In the genomic region with DNA sequence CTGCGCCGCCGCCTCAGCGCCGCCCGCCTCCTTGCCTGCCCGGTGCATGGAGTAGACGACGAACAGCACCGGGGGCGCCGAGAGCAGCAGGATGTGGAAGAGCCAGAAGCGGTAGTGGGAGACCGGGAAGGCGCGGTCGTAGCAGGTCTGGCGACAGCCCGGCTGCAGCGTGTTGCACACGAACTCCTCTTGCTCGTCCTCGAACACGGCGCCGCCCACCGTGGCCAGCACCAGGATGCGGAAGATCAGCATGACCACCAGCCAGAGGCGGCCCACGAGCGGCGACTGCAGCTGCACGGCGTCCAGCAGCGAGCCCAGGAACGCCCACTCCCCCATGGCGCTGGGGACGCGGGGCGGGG, we compare ENCODE assay signal across 8 cellular contexts. TPM values are rescaled to one million over a fixed set of nuclear protein-coding genes. Genes with fewer than 3 reads are reported as not detected.
DNase-seq lines count a peak whose midpoint lies in the region; ATAC-seq and TF ChIP-seq lines count a peak whose summit lies in the region.
"Had no signal": no experiment of that assay in that cellular context is flagged by ENCODE, and none has a peak within 500 bp of the region (broad histone marks: within the 10 kb centered on the region; RNA-seq: fewer than 3 reads in every experiment).

No MANE protein-coding gene starts in this region.

- H3K9me3 ChIP-seq in PC-3 (ENCODE audit: low read length): no peaks in the 10 kb centered on the region
- H3K9me3 ChIP-seq in fibroblast of lung (ENCODE audit: control insufficient read depth, insufficient read depth, low read depth, low read length): no peaks in the 10 kb centered on the region

- no peak overlapping the region for H3K9ac ChIP-seq in PC-3 (ENCODE audit: low read length)
- peak overlapping the region; percentile 55 for H3K9ac ChIP-seq in fibroblast of lung (ENCODE audit: insufficient read depth, low read length)

- H3K27ac ChIP-seq in PC-3 (ENCODE audit: low read length) (no peak overlapping the region), fibroblast of lung (ENCODE audit: insufficient read depth, low read length) (no peak overlapping the region)

- H3K4me2 ChIP-seq in PC-3 (ENCODE audit: low read length) (peak overlapping the region; percentile 84), fibroblast of lung (ENCODE audit: extremely low read depth, insufficient read depth, low read length) (peak overlapping the region; percentile 93)

- H3K27ac Mint-ChIP-seq in progenitor cell of endocrine pancreas: no peak overlapping the region

- peaks cover 30% of the 10 kb centered on the region for H3K27me3 Mint-ChIP-seq in progenitor cell of endocrine pancreas

- peak overlapping the region; percentile 73 for H3K4me3 Mint-ChIP-seq in progenitor cell of endocrine pancreas (ENCODE audit: low read depth)

- no peaks in the 10 kb centered on the region for H3K9me3 Mint-ChIP-seq in progenitor cell of endocrine pancreas (ENCODE audit: low read depth)

- DNase-seq in GM19240 (ENCODE audit: insufficient read length, low spot score): peak; percentile 6
- no peak for DNase-seq in PC-3
- DNase-seq in fibroblast of lung (ENCODE audit: low read depth in 2 of 2): peak in 1 of 2 donors; percentile 45
- DNase-seq in progenitor cell of endocrine pancreas (ENCODE audit: low spot score, unreplicated experiment): no peak
- no peak for DNase-seq in NCI-H524 (lab: John Stamatoyannopoulos, UW)
- DNase-seq in omental fat pad (ENCODE audit: low spot score): no peak

- peak overlapping the region; percentile 67 for H3K4me3 ChIP-seq in PC-3 (ENCODE audit: low read length)
- H3K4me3 ChIP-seq in fibroblast of lung (replicated peaks in 1 of 4; ENCODE audit: control extremely low read depth in 1 of 4, insufficient read depth in 1 of 4, low read depth in 3 of 4, low read length in 4 of 4): peak overlapping the region; percentile 30 to 59 (median 54)

- TF ChIP-seq CTCF in PC-3 (conservative IDR thresholded peaks at IDR 0.05; ENCODE audit: low read depth, low read length) (no peak), fibroblast of lung (conservative IDR thresholded peaks at IDR 0.05 in 1 of 2, IDR thresholded peaks at IDR 0.05 in 1 of 2; ENCODE audit: low read depth in 1 of 2, low read length in 2 of 2) (no peak), progenitor cell of endocrine pancreas (IDR thresholded peaks at IDR 0.05; ENCODE audit: unreplicated experiment) (no peak), omental fat pad (IDR thresholded peaks at IDR 0.05) (no peak)

- POLR2A ChIA-PET in PC-3 (lab: Charles Lee; ENCODE audit: unreplicated experiment): no interaction called here

- peaks cover 2% of the 10 kb centered on the region for H3K4me1 Mint-ChIP-seq in progenitor cell of endocrine pancreas (ENCODE audit: low read depth)

- ATAC-seq in PC-3: no peak
- ATAC-seq in GM21723 (IDR thresholded peaks at IDR 0.05; ENCODE audit: unreplicated experiment): no peak
- no peak for ATAC-seq in omental fat pad (ENCODE audit: low FRiP score)

- no peaks in the 10 kb centered on the region for H3K36me3 ChIP-seq in PC-3 (ENCODE audit: low read depth, low read length)
- no peaks in the 10 kb centered on the region for H3K36me3 ChIP-seq in fibroblast of lung (ENCODE audit: control insufficient read depth, insufficient read depth, low read length)

- H4K20me1 ChIP-seq in PC-3 (ENCODE audit: low read length): no peaks in the 10 kb centered on the region
- no peaks in the 10 kb centered on the region for H4K20me1 ChIP-seq in fibroblast of lung (ENCODE audit: control insufficient read depth, extremely low read depth, insufficient read depth, low read length)

- no peaks in the 10 kb centered on the region for H3K9me2 ChIP-seq in PC-3 (replicated peaks; ENCODE audit: low read length)

- H2AFZ ChIP-seq in PC-3 (ENCODE audit: low read length) (no peak overlapping the region), fibroblast of lung (ENCODE audit: low read length) (peak overlapping the region; percentile 46)

- BruUV-seq in PC-3 (replicated peaks; lab: Mats Ljungman, UMichigan): no TSS peak

- intact Hi-C loops in PC-3 (cut with micrococcal nuclease): no loop called here

- no peaks in the 10 kb centered on the region for H3F3A ChIP-seq in PC-3 (ENCODE audit: low read length, unreplicated experiment)

- H3K27me3 ChIP-seq in PC-3 (ENCODE audit: low read length): no peaks in the 10 kb centered on the region
- H3K27me3 ChIP-seq in fibroblast of lung (ENCODE audit: control insufficient read depth, insufficient read depth, low read length): no peaks in the 10 kb centered on the region

- H3K79me2 ChIP-seq in PC-3 (ENCODE audit: low read length) (no peaks in the 10 kb centered on the region), fibroblast of lung (ENCODE audit: control insufficient read depth, insufficient read depth, low read length) (no peaks in the 10 kb centered on the region)

- CTCF ChIA-PET in PC-3 (lab: Charles Lee): no interaction called here

- no peaks in the 10 kb centered on the region for H3K36me3 Mint-ChIP-seq in progenitor cell of endocrine pancreas (ENCODE audit: insufficient read depth)

- H3K4me1 ChIP-seq in PC-3 (ENCODE audit: insufficient read depth, low read length) (no peaks in the 10 kb centered on the region), fibroblast of lung (ENCODE audit: control insufficient read depth, extremely low read depth, insufficient read depth, low read length) (peaks cover 7% of the 10 kb centered on the region)

RNA-seq across cellular contexts. Expression of gene GJD3, which starts 1.1 kb away (rescaled TPM):
- total RNA-seq in PC-3 (2014; rRNA removed): not detected in 2 replicates
- total RNA-seq in fibroblast of lung: 3.9 and 4.3 TPM in 2 replicates
- polyA plus RNA-seq in fibroblast of lung: 0.16 and 0.99 TPM in 2 replicates
- 0.36 TPM in 1 of 2 replicates, not detected in the other for polyA plus RNA-seq in fibroblast of lung (2012)
- polyA minus RNA-seq in fibroblast of lung (ENCODE audit: low replicate concordance): 0.63 TPM in 1 of 2 replicates, not detected in the other
- not detected in 2 replicates for total RNA-seq in progenitor cell of endocrine pancreas
- 1 to 10 TPM in 1 of 4 donors, under 1 TPM in 1, not detected in 2; 0.60 to 2.0 TPM for total RNA-seq in omental fat pad
- total RNA-seq: T-helper 2 cell treated with Interferon-gamma antibody and Interleukin-4, amounts not matched to agents 100 ng/mL and 5 ng/mL, for 36 hours had no signal

RNA-seq across cellular contexts. Expression of gene TOP2A, which starts 54.2 kb away (rescaled TPM):
- 97.1 and 104 TPM in 2 replicates for total RNA-seq in PC-3 (2014; rRNA removed)
- total RNA-seq in fibroblast of lung: 4.9 and 41.6 TPM in 2 replicates
- polyA plus RNA-seq in fibroblast of lung: 39.2 and 122 TPM in 2 replicates
- polyA plus RNA-seq in fibroblast of lung (2012): 30.2 and 100 TPM in 2 replicates
- 5.8 and 7.9 TPM in 2 replicates for polyA minus RNA-seq in fibroblast of lung (ENCODE audit: low replicate concordance)
- total RNA-seq in progenitor cell of endocrine pancreas: 111 and 114 TPM in 2 replicates
- 10 to 100 TPM in 1 of 4 donors, 1 to 10 TPM in 2, under 1 TPM in 1; 0.65 to 12.7 (median 2.3) TPM for total RNA-seq in omental fat pad

RNA-seq across cellular contexts. Expression of gene RARA, which starts 54.5 kb away (rescaled TPM):
- total RNA-seq in PC-3 (2014; rRNA removed) (19.6 and 23.8 TPM in 2 replicates), fibroblast of lung (7.8 and 10.5 TPM in 2 replicates), progenitor cell of endocrine pancreas (50.8 and 51.3 TPM in 2 replicates), omental fat pad (10 to 100 TPM; 26.7 to 61.5 (median 35.9) TPM)
- 7.0 and 7.6 TPM in 2 replicates for polyA plus RNA-seq in fibroblast of lung
- polyA plus RNA-seq in fibroblast of lung (2012): 27.6 and 29.8 TPM in 2 replicates
- polyA minus RNA-seq in fibroblast of lung (ENCODE audit: low replicate concordance): 39.2 and 44.6 TPM in 2 replicates
